Comparison of ENCODE assay signal across 20 cellular contexts in the genomic region with DNA sequence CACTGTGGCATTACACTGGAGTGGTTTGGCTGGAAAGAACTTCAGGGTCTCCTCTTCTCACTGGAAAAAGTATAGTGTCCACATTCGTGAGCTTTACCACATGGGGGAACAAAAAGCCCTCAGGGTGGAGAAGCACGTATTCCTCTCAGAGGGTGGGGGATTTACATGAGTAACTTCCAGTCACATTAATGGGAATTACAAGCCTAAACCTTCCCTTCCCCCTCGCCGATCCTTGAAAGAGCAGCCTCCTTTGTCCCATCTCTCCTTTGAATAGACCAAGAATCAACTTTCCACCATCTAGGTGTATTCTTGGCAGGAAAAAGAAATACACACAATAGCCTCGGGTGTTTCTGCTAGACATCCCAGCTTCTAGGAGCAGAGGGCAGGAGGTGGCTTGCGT.
"Had no signal": no experiment of that assay in that cellular context is flagged by ENCODE, and none has a peak within 500 bp of the region (broad histone marks: within the 10 kb centered on the region; RNA-seq: fewer than 3 reads in every experiment).

No MANE protein-coding gene starts in this region.

- H3K4me3 ChIP-seq: colonic mucosa, left lung, prostate gland, right atrium auricular region, tibial nerve, uterus had no signal

- H3K4me3 Mint-ChIP-seq: activated naive CD4-positive, alpha-beta T cell treated with anti-CD3 and anti-CD28 coated beads for 36 hours; activated naive CD8-positive, alpha-beta T cell treated with anti-CD3 and anti-CD28 coated beads, Interleukin-2, amount 50 U/mL, for 24 hours; activated T-cell treated with anti-CD3 and anti-CD28 coated beads, Interleukin-2, amount 50 U/mL, for 4 hours; central memory CD8-positive, alpha-beta T cell; nephron progenitor cell; stimulated activated naive CD8-positive, alpha-beta T cell treated with anti-CD3 and anti-CD28 coated beads, Interleukin-15, Interleukin-2, amounts not matched to agents 100 ng/mL and 50 ng/mL, for 24 hours had no signal

- H3K9me3 Mint-ChIP-seq: stimulated activated naive CD8-positive, alpha-beta T cell treated with anti-CD3 and anti-CD28 coated beads, Interleukin-15, Interleukin-2, amounts not matched to agents 100 ng/mL and 50 ng/mL, for 24 hours had no signal

- H3K4me1 Mint-ChIP-seq: activated naive CD8-positive, alpha-beta T cell treated with anti-CD3 and anti-CD28 coated beads, Interleukin-2, amount 50 U/mL, for 24 hours; central memory CD8-positive, alpha-beta T cell had no signal

- FAIRE-seq: endometrium had no signal

- H3K4me1 ChIP-seq: colonic mucosa, left lung, prostate gland, right atrium auricular region, tibial nerve, uterus had no signal

- DNase-seq: activated CD4-positive, alpha-beta T cell treated with anti-CD3 and anti-CD28 coated beads, Interleukin-2, amount 50 U/mL, for 1 hour; activated CD8-positive, alpha-beta memory T cell treated with anti-CD3 and anti-CD28 coated beads, Interleukin-2, amount 50 U/mL, for 4 hours; activated naive CD4-positive, alpha-beta T cell treated with anti-CD3 and anti-CD28 coated beads for 36 hours; activated naive CD8-positive, alpha-beta T cell treated with anti-CD3 and anti-CD28 coated beads, Interleukin-2, amount 50 U/mL, for 24 hours; activated T-cell treated with anti-CD3 and anti-CD28 coated beads, Interleukin-2, amount 50 U/mL, for 4 hours; anterior cingulate cortex; brain microvascular endothelial cell; colonic mucosa; erythroblast; foreskin melanocyte; left lung; mammary epithelial cell; nephron progenitor cell; uterus had no signal

- H3K36me3 ChIP-seq: uterus had no signal

- H3K27me3 ChIP-seq: brain microvascular endothelial cell, colonic mucosa, left lung, right atrium auricular region, tibial nerve, uterus had no signal

- H3K27ac Mint-ChIP-seq: activated naive CD4-positive, alpha-beta T cell treated with anti-CD3 and anti-CD28 coated beads for 36 hours; activated naive CD8-positive, alpha-beta T cell treated with anti-CD3 and anti-CD28 coated beads, Interleukin-2, amount 50 U/mL, for 24 hours; stimulated activated naive CD8-positive, alpha-beta T cell treated with anti-CD3 and anti-CD28 coated beads, Interleukin-15, Interleukin-2, amounts not matched to agents 100 ng/mL and 50 ng/mL, for 24 hours had no signal

- H3K9me3 ChIP-seq: colonic mucosa, left lung, prostate gland, right atrium auricular region, uterus had no signal

- H3K27ac ChIP-seq: brain microvascular endothelial cell, colonic mucosa, left lung, prostate gland, right atrium auricular region, tibial nerve, uterus had no signal
